Comparison of ENCODE assay signal across 26 cellular contexts in genomic region chr10:77455538-77455937, GRCh38.
A peak's percentile ranks its signal among the peaks of the same experiment; 100 is the strongest.
DNase-seq lines count a peak whose midpoint lies in the region; ATAC-seq and TF ChIP-seq lines count a peak whose summit lies in the region.
"Had no signal": no experiment of that assay in that cellular context is flagged by ENCODE, and none has a peak within 500 bp of the region (broad histone marks: within the 10 kb centered on the region; RNA-seq: fewer than 3 reads in every experiment).

No MANE protein-coding gene starts in this region.

- POLR2A ChIA-PET in activated CD4-positive, alpha-beta memory T cell treated with anti-CD3 and anti-CD28 coated beads, Interleukin-2, amount 10 ng/mL, durations not matched to agents 7 days and 5 days (lab: Charles Lee): no interaction called here

- H3K4me1 Mint-ChIP-seq in activated CD4-positive, alpha-beta memory T cell treated with anti-CD3 and anti-CD28 coated beads, Interleukin-2, amount 10 ng/mL, durations not matched to agents 7 days and 5 days: no peaks in the 10 kb centered on the region
- H3K4me1 Mint-ChIP-seq: activated naive CD8-positive, alpha-beta T cell treated with anti-CD3 and anti-CD28 coated beads for 36 hours; CD4-positive, CD25-positive, alpha-beta regulatory T cell; immature natural killer cell; natural killer cell had no signal

- H3K36me3 ChIP-seq in left lung: no peaks in the 10 kb centered on the region
- H3K36me3 ChIP-seq: gastroesophageal sphincter had no signal

- H3K36me3 Mint-ChIP-seq in activated CD4-positive, alpha-beta memory T cell treated with anti-CD3 and anti-CD28 coated beads, Interleukin-2, amount 10 ng/mL, durations not matched to agents 7 days and 5 days (ENCODE audit: low read depth): no peaks in the 10 kb centered on the region
- H3K36me3 Mint-ChIP-seq: activated CD4-positive, alpha-beta memory T cell treated with anti-CD3 and anti-CD28 coated beads for 36 hours; activated naive CD8-positive, alpha-beta T cell treated with anti-CD3 and anti-CD28 coated beads for 36 hours; CD4-positive, CD25-positive, alpha-beta regulatory T cell; immature natural killer cell; natural killer cell had no signal

- CTCF ChIA-PET in activated CD4-positive, alpha-beta memory T cell treated with anti-CD3 and anti-CD28 coated beads, Interleukin-2, amount 10 ng/mL, durations not matched to agents 7 days and 5 days (lab: Charles Lee): no interaction called here

- ATAC-seq in left lung: peak; percentile 35
- ATAC-seq in HG02884 (IDR thresholded peaks at IDR 0.05; ENCODE audit: unreplicated experiment): no peak
- ATAC-seq: gastroesophageal sphincter, K562, natural killer cell had no signal

- H3K9me3 Mint-ChIP-seq in activated CD4-positive, alpha-beta memory T cell treated with anti-CD3 and anti-CD28 coated beads, Interleukin-2, amount 10 ng/mL, durations not matched to agents 7 days and 5 days: no peaks in the 10 kb centered on the region
- H3K9me3 Mint-ChIP-seq: activated CD4-positive, alpha-beta memory T cell treated with anti-CD3 and anti-CD28 coated beads for 36 hours; activated naive CD8-positive, alpha-beta T cell treated with anti-CD3 and anti-CD28 coated beads for 36 hours; immature natural killer cell; natural killer cell; T-helper 1 cell treated with Interleukin-12 subunit alpha and Interleukin-12 subunit beta and Interleukin-4 antibody, amounts not matched to agents 30 μg/mL and 1 μg/mL, for 36 hours had no signal

- no peak overlapping the region for H3K4me3 Mint-ChIP-seq in activated CD4-positive, alpha-beta memory T cell treated with anti-CD3 and anti-CD28 coated beads, Interleukin-2, amount 10 ng/mL, durations not matched to agents 7 days and 5 days
- H3K4me3 Mint-ChIP-seq: activated CD4-positive, alpha-beta memory T cell treated with anti-CD3 and anti-CD28 coated beads for 36 hours; activated naive CD8-positive, alpha-beta T cell treated with anti-CD3 and anti-CD28 coated beads for 36 hours; CD4-positive, CD25-positive, alpha-beta regulatory T cell; immature natural killer cell; natural killer cell; T-helper 1 cell treated with Interleukin-12 subunit alpha and Interleukin-12 subunit beta and Interleukin-4 antibody, amounts not matched to agents 30 μg/mL and 1 μg/mL, for 36 hours had no signal

- H3K4me1 ChIP-seq in left lung: no peaks in the 10 kb centered on the region

- intact Hi-C loops in left lung (cut with DNase I): no loop called here

- no peak overlapping the region for H3K27ac ChIP-seq in left lung
- H3K27ac ChIP-seq: gastroesophageal sphincter, RWPE1 had no signal

- H3K27ac Mint-ChIP-seq in activated CD4-positive, alpha-beta memory T cell treated with anti-CD3 and anti-CD28 coated beads, Interleukin-2, amount 10 ng/mL, durations not matched to agents 7 days and 5 days: no peak overlapping the region
- H3K27ac Mint-ChIP-seq: activated CD4-positive, alpha-beta memory T cell treated with anti-CD3 and anti-CD28 coated beads for 36 hours; activated naive CD8-positive, alpha-beta T cell treated with anti-CD3 and anti-CD28 coated beads for 36 hours; CD4-positive, CD25-positive, alpha-beta regulatory T cell; natural killer cell; T-helper 1 cell treated with Interleukin-12 subunit alpha and Interleukin-12 subunit beta and Interleukin-4 antibody, amounts not matched to agents 30 μg/mL and 1 μg/mL, for 36 hours had no signal

- H3K9me3 ChIP-seq in left lung: no peaks in the 10 kb centered on the region
- H3K9me3 ChIP-seq: gastroesophageal sphincter had no signal

- no peak for TF ChIP-seq CTCF in left lung (IDR thresholded peaks at IDR 0.05)

- peak; percentile 81 for DNase-seq in ELR (ENCODE audit: low read depth)
- DNase-seq in LHCN-M2 (ENCODE audit: low read depth): peak; percentile 14
- peak; percentile 49 for DNase-seq in amniotic epithelial cell (ENCODE audit: low read depth)
- DNase-seq in left lung: no peak
- no peak for DNase-seq in activated CD4-positive, alpha-beta memory T cell treated with anti-CD3 and anti-CD28 coated beads, Interleukin-2, amount 10 ng/mL, durations not matched to agents 7 days and 5 days
- DNase-seq in activated gamma-delta T cell treated with Interleukin-2 at 50 U/mL for 16 hours: no peak
- DNase-seq: activated CD4-positive, alpha-beta memory T cell treated with anti-CD3 and anti-CD28 coated beads for 36 hours; activated CD4-positive, CD25-positive, alpha-beta regulatory T cell treated with anti-CD3 and anti-CD28 coated beads, Interleukin-2, amount 50 U/mL, for 72 hours; activated effector memory CD4-positive, alpha-beta T cell treated with Interleukin-2 at 50 U/mL for 16 hours; activated naive CD8-positive, alpha-beta T cell treated with anti-CD3 and anti-CD28 coated beads for 36 hours; CD4-positive, CD25-positive, alpha-beta regulatory T cell; dermis blood vessel endothelial cell; H7; immature natural killer cell; MV-4-11; natural killer cell; NCI-H1436 treated with DMSO at 0.1 percent for 48 hours; NCI-H2107; NCI-H524; occipital lobe; stimulated activated naive CD4-positive, alpha-beta T cell treated with Interleukin-2 at 50 U/mL for 16 hours had no signal

- no peak overlapping the region for H3K4me3 ChIP-seq in left lung
- H3K4me3 ChIP-seq: gastroesophageal sphincter, K562 had no signal

- H3K27me3 Mint-ChIP-seq in activated CD4-positive, alpha-beta memory T cell treated with anti-CD3 and anti-CD28 coated beads, Interleukin-2, amount 10 ng/mL, durations not matched to agents 7 days and 5 days: no peaks in the 10 kb centered on the region
- H3K27me3 Mint-ChIP-seq: activated CD4-positive, alpha-beta memory T cell treated with anti-CD3 and anti-CD28 coated beads for 36 hours; activated naive CD8-positive, alpha-beta T cell treated with anti-CD3 and anti-CD28 coated beads for 36 hours had no signal

- no peaks in the 10 kb centered on the region for H3K27me3 ChIP-seq in left lung
- H3K27me3 ChIP-seq: gastroesophageal sphincter had no signal

Comparison
In these comparisons a context has a peak if more than half of its experiments do, and no peak if none do; other contexts are left out.
1. DNase-seq: peak in ELR (single experiment), LHCN-M2 (single experiment) and amniotic epithelial cell (single experiment); none in left lung (0 of 2), activated CD4-positive, alpha-beta memory T cell treated with anti-CD3 and anti-CD28 coated beads, Interleukin-2, amount 10 ng/mL, durations not matched to agents 7 days and 5 days (single experiment) and activated gamma-delta T cell treated with Interleukin-2 at 50 U/mL for 16 hours (single experiment).